Comparison of ENCODE assay signal across 1 cellular context in genomic region chr11:40537734-40538133, GRCh38.
TF ChIP-seq lines count a peak whose summit lies in the region.

No MANE protein-coding gene starts in this region.

TF ChIP-seq in GM23338, 12 proteins besides CTCF, POLR2A, EP300 and RAD21 (continued from another document):
- no peak for TF ChIP-seq ZNF462 (CRISPR knock-in tag; IDR thresholded peaks at IDR 0.05)
